ENCODE assay signal across 17 cellular contexts in the genomic region with DNA sequence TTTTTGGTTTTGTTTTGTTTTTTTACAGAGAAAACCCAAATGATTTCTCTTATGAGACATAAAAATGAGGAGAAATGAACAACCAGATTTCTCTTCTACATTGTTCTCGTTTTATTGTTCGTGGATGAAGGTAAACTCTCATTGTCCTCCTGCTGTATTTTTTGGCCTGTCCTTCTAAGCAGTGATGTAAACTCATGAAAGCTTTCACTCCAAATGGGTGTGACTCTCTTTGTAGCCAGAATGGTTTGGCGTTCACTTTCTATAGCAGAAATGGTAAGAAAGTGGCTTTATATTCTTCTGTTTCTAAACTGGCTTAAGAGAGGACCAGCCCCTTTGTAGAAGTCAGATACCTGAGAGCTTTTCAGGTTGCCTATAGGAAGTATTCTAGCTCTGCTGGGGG. TPM values are rescaled to one million over a fixed set of nuclear protein-coding genes. Genes with fewer than 3 reads are reported as not detected.
DNase-seq lines count a peak whose midpoint lies in the region; ATAC-seq and TF ChIP-seq lines count a peak whose summit lies in the region.
"Had no signal": no experiment of that assay in that cellular context is flagged by ENCODE, and none has a peak within 500 bp of the region (broad histone marks: within the 10 kb centered on the region; RNA-seq: fewer than 3 reads in every experiment).

No MANE protein-coding gene starts in this region.

- H3K23ac ChIP-seq in IMR-90 (ENCODE audit: low read depth, low read length): peak overlapping the region; percentile 55; the same call in 1 of the 2 replicates

- no peaks in the 10 kb centered on the region for H3K36me3 ChIP-seq in IMR-90 (ENCODE audit: control insufficient read depth, insufficient read depth, low read length)
- H3K36me3 ChIP-seq in brain microvascular endothelial cell (replicated peaks): no peaks in the 10 kb centered on the region
- H3K36me3 ChIP-seq in right atrium auricular region: no peaks in the 10 kb centered on the region
- H3K36me3 ChIP-seq in subcutaneous abdominal adipose tissue (ENCODE audit: control insufficient read depth in 5 of 5, insufficient read depth in 5 of 5, low read length in 5 of 5): no peaks in the 10 kb centered on the region
- no peaks in the 10 kb centered on the region for H3K36me3 ChIP-seq in WERI-Rb-1
- H3K36me3 ChIP-seq: HAP-1, prostate gland had no signal

- in situ Hi-C loops in IMR-90 (cut with MboI; ENCODE audit: low sequenced_read_pairs) (no loop called here), brain microvascular endothelial cell (cut with HindIII; ENCODE audit: low pct_ligation_motif_present, low sequenced_read_pairs) (no loop called here)

- H2AK5ac ChIP-seq in IMR-90 (ENCODE audit: low read depth, low read length): peak overlapping the region; percentile 62

- H3K4me1 ChIP-seq in IMR-90 (ENCODE audit: control insufficient read depth, insufficient read depth, low read length): peaks cover 17% of the 10 kb centered on the region
- peaks cover 0 to 25% of the 10 kb centered on the region in 2 donors for H3K4me1 ChIP-seq in right atrium auricular region
- peaks cover 0 to 30% (median 18%) of the 10 kb centered on the region in 5 donors for H3K4me1 ChIP-seq in subcutaneous abdominal adipose tissue (ENCODE audit: control insufficient read depth in 5 of 5, insufficient read depth in 5 of 5, low read length in 5 of 5)
- H3K4me1 ChIP-seq: prostate gland had no signal

- peak overlapping the region; percentile 81; the same call in 1 of the 2 replicates for H3K56ac ChIP-seq in IMR-90 (ENCODE audit: extremely low read depth, insufficient read depth, low read length)

- CTCF ChIA-PET in IMR-90 (lab: Yijun Ruan, JAX): interaction anchor here (1.0 to 1.1 kb wide), 2 partner anchors 12 to 40 kb away, joined by 3 to 5 read pairs; no protein-coding TSS in a partner anchor

- TF ChIP-seq RAD21 in IMR-90 (IDR thresholded peaks at IDR 0.05; ENCODE audit: low read length): no peak

- peak overlapping the region; percentile 83 for H4K91ac ChIP-seq in IMR-90 (ENCODE audit: insufficient read depth, low read depth, low read length)

- peak overlapping the region; percentile 75 for H2BK15ac ChIP-seq in IMR-90 (ENCODE audit: low read depth, low read length)

- H3K27me3 ChIP-seq in IMR-90 (ENCODE audit: control insufficient read depth, insufficient read depth, low read length): no peaks in the 10 kb centered on the region
- H3K27me3 ChIP-seq in brain microvascular endothelial cell (replicated peaks): no peaks in the 10 kb centered on the region
- no peaks in the 10 kb centered on the region for H3K27me3 ChIP-seq in right atrium auricular region
- H3K27me3 ChIP-seq in subcutaneous abdominal adipose tissue (ENCODE audit: control insufficient read depth in 5 of 5, insufficient read depth in 4 of 5, low read length in 5 of 5): no peaks in the 10 kb centered on the region
- H3K27me3 ChIP-seq in WERI-Rb-1 (ENCODE audit: insufficient read depth, low read depth, severe bottlenecking): no peaks in the 10 kb centered on the region

- no peak for TF ChIP-seq POLR2A in IMR-90 (IDR thresholded peaks at IDR 0.05; ENCODE audit: low read depth, low read length)

- DNase-seq in IMR-90 (no peak), brain microvascular endothelial cell (no peak), right atrium auricular region (ENCODE audit: low spot score) (no peak), HuH-7 (ENCODE audit: low spot score) (no peak), DMS79 (lab: John Stamatoyannopoulos, UW) (no peak), WERI-Rb-1 (no peak)
- DNase-seq: activated CD4-positive, alpha-beta T cell treated with anti-CD3 and anti-CD28 coated beads for 36 hours; CD4-positive, CD25-positive, alpha-beta regulatory T cell; GF-D8; midbrain; stimulated activated CD4-positive, alpha-beta T cell treated with anti-CD3 and anti-CD28 coated beads, Interleukin-4, amount 100 ng/mL, for 4 hours; stimulated activated naive B cell treated with anti-CD40 and anti-IgM and Interleukin-4, amounts not matched to agents 10 μg/mL and 1 μg/mL and 100 μg/mL, for 72 hours; T-cell had no signal

- H4K20me1 ChIP-seq in IMR-90 (ENCODE audit: insufficient read depth, low read length): no peaks in the 10 kb centered on the region

- POLR2A ChIA-PET in IMR-90 (lab: Charles Lee; ENCODE audit: unreplicated experiment): interaction anchor here (0.6 kb wide), 1 partner anchor 781 kb away, joined by 5 read pairs; no protein-coding TSS in a partner anchor

- no TSS peak for BruUV-seq in IMR-90 (replicated peaks; lab: Mats Ljungman, UMichigan)

- H4K5ac ChIP-seq in IMR-90 (ENCODE audit: low read depth, low read length): peak overlapping the region; percentile 31; the same call in 1 of the 2 replicates

- 0 out of 4 replicates have a peak, but pooled peaks cover 0 to 4% of the 10 kb centered on the region in 2 experiments for H3K79me1 ChIP-seq in IMR-90 (ENCODE audit: low read depth in 1 of 2, low read length in 2 of 2)

- peaks cover 25% of the 10 kb centered on the region for H3K9me1 ChIP-seq in IMR-90 (ENCODE audit: insufficient read depth, low read length)

- H2BK120ac ChIP-seq in IMR-90 (ENCODE audit: low read depth, low read length): peak overlapping the region; percentile 87

- H3K14ac ChIP-seq in IMR-90 (replicated peaks; ENCODE audit: low read depth, low read length): peak overlapping the region; percentile 26; the same call in 1 of the 2 replicates

- peak overlapping the region; percentile 49 for H3K4ac ChIP-seq in IMR-90 (ENCODE audit: low read depth, low read length)

- H3K18ac ChIP-seq in IMR-90 (ENCODE audit: low read depth, low read length): peak overlapping the region; percentile 55

- peak overlapping the region; percentile 53 to 73 for H4K8ac ChIP-seq in IMR-90 (ENCODE audit: low read depth in 2 of 2, low read length in 2 of 2)

- H3K4me2 ChIP-seq in IMR-90 (ENCODE audit: low read depth, low read length): no peak overlapping the region

- no peak overlapping the region for H3K4me3 ChIP-seq in IMR-90 (ENCODE audit: insufficient read depth, low read depth, low read length)
- H3K4me3 ChIP-seq in brain microvascular endothelial cell (ENCODE audit: low read depth, low read length): no peak overlapping the region
- no peak overlapping the region for H3K4me3 ChIP-seq in right atrium auricular region
- no peak overlapping the region for H3K4me3 ChIP-seq in subcutaneous abdominal adipose tissue (ENCODE audit: low read depth in 1 of 5, low read length in 5 of 5)
- no peak overlapping the region for H3K4me3 ChIP-seq in WERI-Rb-1 (ENCODE audit: low read depth, low read length)
- H3K4me3 ChIP-seq: HAP-1, prostate gland had no signal

- peak overlapping the region; percentile 95 for H2BK20ac ChIP-seq in IMR-90 (ENCODE audit: low read depth, low read length)

- H2BK5ac ChIP-seq in IMR-90 (ENCODE audit: low read depth, low read length, poor library complexity, severe bottlenecking): peak overlapping the region; percentile 48

- H3K27ac ChIP-seq in IMR-90 (ENCODE audit: insufficient read depth, low read length): 0 out of 2 replicates have a peak overlapping the region, but pooled peaks have one; percentile 9
- H3K27ac ChIP-seq in brain microvascular endothelial cell: peak overlapping the region; percentile 86
- peak overlapping the region; percentile 66 to 80 for H3K27ac ChIP-seq in right atrium auricular region
- peak overlapping the region; percentile 75 for H3K27ac ChIP-seq in subcutaneous abdominal adipose tissue (ENCODE audit: low read depth, low read length)
- no peak overlapping the region for H3K27ac ChIP-seq in WERI-Rb-1

- H3K9ac ChIP-seq in IMR-90 (ENCODE audit: low read depth, low read length) (no peak overlapping the region; the same call in 1 of the 2 replicates), subcutaneous abdominal adipose tissue (ENCODE audit: low read length in 5 of 5) (no peak overlapping the region)

- H3K9me3 ChIP-seq in IMR-90 (ENCODE audit: control insufficient read depth, insufficient read depth, low read length): no peaks in the 10 kb centered on the region
- no peaks in the 10 kb centered on the region for H3K9me3 ChIP-seq in right atrium auricular region
- H3K9me3 ChIP-seq in subcutaneous abdominal adipose tissue (ENCODE audit: control insufficient read depth in 5 of 5, low read length in 5 of 5): no peaks in the 10 kb centered on the region
- no peaks in the 10 kb centered on the region for H3K9me3 ChIP-seq in WERI-Rb-1 (ENCODE audit: severe bottlenecking)
- H3K9me3 ChIP-seq: HAP-1, prostate gland had no signal

- intact Hi-C loops in IMR-90 (cut with micrococcal nuclease): loop anchor here (5.0 kb wide), 1 partner anchor 75 kb away; no protein-coding TSS in a partner anchor

- no peak overlapping the region for H2AK9ac ChIP-seq in IMR-90 (replicated peaks; ENCODE audit: low read depth, low read length, poor library complexity)

- no peak for ATAC-seq in IMR-90 (ENCODE audit: low read depth)
- no peak for ATAC-seq in GM18520 (IDR thresholded peaks at IDR 0.05; ENCODE audit: unreplicated experiment)
- ATAC-seq: activated CD4-positive, alpha-beta T cell treated with anti-CD3 and anti-CD28 coated beads for 36 hours; stimulated activated naive B cell treated with anti-CD40 and anti-IgM and Interleukin-4, amounts not matched to agents 10 μg/mL and 1 μg/mL and 100 μg/mL, for 72 hours; T-cell had no signal

- TF ChIP-seq CTCF in IMR-90 (conservative IDR thresholded peaks at IDR 0.05; ENCODE audit: low read depth, low read length): no peak
- no peak for TF ChIP-seq CTCF in brain microvascular endothelial cell (IDR thresholded peaks at IDR 0.05; ENCODE audit: low read depth, low read length, missing control alignments)
- no peak for TF ChIP-seq CTCF in right atrium auricular region (IDR thresholded peaks at IDR 0.05)
- no peak for TF ChIP-seq CTCF in WERI-Rb-1 (IDR thresholded peaks at IDR 0.05; ENCODE audit: low read depth, low read length)

- H2AFZ ChIP-seq in IMR-90 (replicated peaks; ENCODE audit: low read length, poor library complexity): no peak overlapping the region

- no CpG with 5 or more reads among the region's 3 CpGs for WGBS in IMR-90 (ENCODE audit: extremely low coverage in 2 of 2, insufficient read length in 1 of 2), 2 experiments

- dilution Hi-C loops in IMR-90 (cut with HindIII; ENCODE audit: low sequenced_read_pairs, unreplicated experiment): no loop called here

TF ChIP-seq in IMR-90, 13 proteins besides CTCF, POLR2A, EP300 and RAD21 (continues in another document):
- no peak for TF ChIP-seq RCOR1 (IDR thresholded peaks at IDR 0.05; ENCODE audit: insufficient replicate concordance, low read length)
- TF ChIP-seq FOS (IDR thresholded peaks at IDR 0.05; ENCODE audit: low read depth, low read length): no peak
- TF ChIP-seq BHLHE40 (IDR thresholded peaks at IDR 0.05; ENCODE audit: low read depth, low read length): no peak
- no peak for TF ChIP-seq MAFK (IDR thresholded peaks at IDR 0.05; ENCODE audit: low read depth, low read length)
- TF ChIP-seq MAZ (IDR thresholded peaks at IDR 0.05; ENCODE audit: borderline replicate concordance, low read depth, low read length): no peak
- TF ChIP-seq CEBPB (IDR thresholded peaks at IDR 0.05; ENCODE audit: low read depth, low read length): no peak
- TF ChIP-seq CHD1 (IDR thresholded peaks at IDR 0.05; ENCODE audit: low read depth, low read length): no peak

RNA-seq across cellular contexts. Expression of gene BMAL1, which starts 15.5 kb away (rescaled TPM):
- total RNA-seq in IMR-90 (2012; rRNA removed): 9.9 and 13.1 TPM in 2 replicates
- 7.5 and 8.8 TPM in 2 replicates for polyA plus RNA-seq in IMR-90 (2012; rRNA removed)
- polyA plus RNA-seq in IMR-90 (2012; cell fraction: cytosol; rRNA removed): 3.2 and 7.1 TPM in 2 replicates
- polyA plus RNA-seq in IMR-90 (2012; cell fraction: nucleus; rRNA removed; ENCODE audit: low replicate concordance): 7.6 and 22.8 TPM in 2 replicates
- total RNA-seq in right atrium auricular region: 10 to 100 TPM; 20.7 to 24.9 TPM
